ENCODE assay signal across 8 cellular contexts in genomic region chr2:48356701-48357322, GRCh38. TPM values are rescaled to one million over a fixed set of nuclear protein-coding genes. Genes with fewer than 3 reads are reported as not detected.
DNase-seq lines count a peak whose midpoint lies in the region; ATAC-seq and TF ChIP-seq lines count a peak whose summit lies in the region.

No MANE protein-coding gene starts in this region.

- no peak overlapping the region for H3K4ac ChIP-seq in neuronal stem cell (ENCODE audit: low read length)

- H2AFZ ChIP-seq in SU-DHL-6 (ENCODE audit: low read depth, low read length, severe bottlenecking): peak overlapping the region; percentile 7
- no peak overlapping the region for H2AFZ ChIP-seq in neuronal stem cell (ENCODE audit: low read length)

- no peak for DNase-seq in left lung
- no peak for DNase-seq in neuronal stem cell (ENCODE audit: low spot score)
- DNase-seq in T1000 (lab: John Stamatoyannopoulos, UW): no peak
- no peak for DNase-seq in mesenteric fat pad (ENCODE audit: low spot score)

- H4K8ac ChIP-seq in neuronal stem cell (ENCODE audit: low read depth, low read length): no peak overlapping the region

- no peak overlapping the region for H2BK5ac ChIP-seq in neuronal stem cell (ENCODE audit: low read length)

- H3K79me2 ChIP-seq in SU-DHL-6 (ENCODE audit: insufficient read depth, low read length): peaks cover 92% of the 10 kb centered on the region

- H3F3A ChIP-seq in SU-DHL-6 (ENCODE audit: insufficient read depth): peaks cover 23% of the 10 kb centered on the region; the same call in 1 of the 2 replicates

- H2BK120ac ChIP-seq in neuronal stem cell (ENCODE audit: low read depth, low read length): no peak overlapping the region

- ATAC-seq in GM18907 (IDR thresholded peaks at IDR 0.05; ENCODE audit: unreplicated experiment): peak; percentile 86
- ATAC-seq in HG03342 (IDR thresholded peaks at IDR 0.05; ENCODE audit: unreplicated experiment): peak; percentile 78
- ATAC-seq in left lung: peak; percentile 56

- TF ChIP-seq CTCF in SU-DHL-6 (IDR thresholded peaks at IDR 0.05; ENCODE audit: insufficient read depth, low read length, poor library complexity, severe bottlenecking) (no peak), left lung (IDR thresholded peaks at IDR 0.05) (no peak)

- H2BK12ac ChIP-seq in neuronal stem cell (ENCODE audit: low read length): no peak overlapping the region

- H3K27ac ChIP-seq in BLaER1: no peak overlapping the region
- peak overlapping the region; percentile 65 for H3K27ac ChIP-seq in SU-DHL-6 (ENCODE audit: low read depth, low read length)
- peak overlapping the region in 1 of 2 donors; percentile 64 for H3K27ac ChIP-seq in left lung
- H3K27ac ChIP-seq in neuronal stem cell (replicated peaks; ENCODE audit: low read length): no peak overlapping the region

- H3K14ac ChIP-seq in neuronal stem cell (ENCODE audit: low read length): no peak overlapping the region

- no peak overlapping the region for H2AK5ac ChIP-seq in neuronal stem cell (ENCODE audit: low read depth, low read length)

- H3K4me2 ChIP-seq in BLaER1 (peak overlapping the region; percentile 53), SU-DHL-6 (ENCODE audit: low read depth, low read length, poor library complexity, severe bottlenecking) (peak overlapping the region; percentile 67), neuronal stem cell (ENCODE audit: insufficient read depth, low read length, poor library complexity, severe bottlenecking) (no peak overlapping the region)

- WGBS in neuronal stem cell (ENCODE audit: extremely low coverage in 2 of 2, insufficient read length in 2 of 2, insufficient replicate concordance in 1 of 2), 2 donors: no CpG with 5 or more reads among the region's 5 CpGs

- peaks cover 27% of the 10 kb centered on the region for H3K9me3 ChIP-seq in BLaER1
- H3K9me3 ChIP-seq in SU-DHL-6 (ENCODE audit: insufficient read depth, low read length): no peaks in the 10 kb centered on the region
- no peaks in the 10 kb centered on the region for H3K9me3 ChIP-seq in left lung
- H3K9me3 ChIP-seq in neuronal stem cell (replicated peaks in 1 of 2; ENCODE audit: control insufficient read depth in 2 of 2, insufficient read depth in 1 of 2, low read depth in 1 of 2, low read length in 2 of 2): peaks cover 0 to 38% of the 10 kb centered on the region in 2 donors

- no peak overlapping the region for H3K23ac ChIP-seq in neuronal stem cell (ENCODE audit: low read depth, low read length, poor library complexity)

- H3K9ac ChIP-seq in BLaER1: no peak overlapping the region
- H3K9ac ChIP-seq in SU-DHL-6 (ENCODE audit: low read length): peak overlapping the region; percentile 12; the same call in 1 of the 2 replicates
- no peak overlapping the region for H3K9ac ChIP-seq in neuronal stem cell (ENCODE audit: low read depth, low read length, poor library complexity)

- no peaks in the 10 kb centered on the region for H3K9me2 ChIP-seq in SU-DHL-6 (replicated peaks; ENCODE audit: insufficient read depth, low read length)

- peaks cover 14% of the 10 kb centered on the region; the same call in 1 of the 2 replicates for H4K20me1 ChIP-seq in BLaER1
- peaks cover 11% of the 10 kb centered on the region for H4K20me1 ChIP-seq in SU-DHL-6 (ENCODE audit: low read depth, low read length)

- H3K4me3 ChIP-seq in BLaER1 (no peak overlapping the region), SU-DHL-6 (ENCODE audit: insufficient read depth, low read length, poor library complexity, severe bottlenecking) (peak overlapping the region; percentile 26), left lung (no peak overlapping the region), neuronal stem cell (ENCODE audit: low read length in 2 of 2) (no peak overlapping the region)

- H2BK15ac ChIP-seq in neuronal stem cell (ENCODE audit: low read length): no peak overlapping the region

- intact Hi-C loops in left lung (cut with DNase I): no loop called here

- H3K36me3 ChIP-seq in BLaER1: peaks cover 36% of the 10 kb centered on the region
- H3K36me3 ChIP-seq in SU-DHL-6 (ENCODE audit: low read length): peaks cover 17% of the 10 kb centered on the region; the same call in 1 of the 2 replicates
- H3K36me3 ChIP-seq in left lung: peaks cover 0 to 5% of the 10 kb centered on the region in 2 donors
- H3K36me3 ChIP-seq in neuronal stem cell (replicated peaks in 1 of 2; ENCODE audit: control insufficient read depth in 2 of 2, insufficient read depth in 2 of 2, low read length in 2 of 2): peaks cover 0 to 72% of the 10 kb centered on the region in 2 donors

- no peak overlapping the region for H4K91ac ChIP-seq in neuronal stem cell (ENCODE audit: low read depth, low read length, poor library complexity)

- H3K27me3 ChIP-seq in BLaER1: no peaks in the 10 kb centered on the region
- no peaks in the 10 kb centered on the region for H3K27me3 ChIP-seq in SU-DHL-6 (ENCODE audit: low read length)
- H3K27me3 ChIP-seq in left lung: no peaks in the 10 kb centered on the region
- H3K27me3 ChIP-seq in neuronal stem cell (ENCODE audit: control insufficient read depth in 3 of 3, insufficient read depth in 3 of 3, low read depth in 1 of 3, low read length in 3 of 3): no peaks in the 10 kb centered on the region

- no peaks in the 10 kb centered on the region for H3K79me1 ChIP-seq in neuronal stem cell (ENCODE audit: low read depth, low read length)

- H3K4me1 ChIP-seq in BLaER1: peaks cover 25% of the 10 kb centered on the region
- peaks cover 10 to 48% of the 10 kb centered on the region in 2 donors for H3K4me1 ChIP-seq in left lung
- H3K4me1 ChIP-seq in neuronal stem cell (ENCODE audit: control insufficient read depth in 2 of 2, insufficient read depth in 1 of 2, low read depth in 1 of 2, low read length in 2 of 2): peaks cover 0 to 8% of the 10 kb centered on the region in 2 donors

- H3K18ac ChIP-seq in neuronal stem cell (ENCODE audit: low read length): no peak overlapping the region

RNA-seq across cellular contexts. Expression of gene FOXN2, which starts 42.3 kb away (rescaled TPM):
- total RNA-seq in left lung (10 to 100 TPM; 23.4 to 37.9 TPM), mesenteric fat pad (39.8 TPM)
- 11.2 TPM for polyA plus RNA-seq in neuronal stem cell (2013, experiment 1 of 2)
- 11.3 TPM for polyA plus RNA-seq in neuronal stem cell (2013, experiment 2 of 2)
